2 cellular contexts compared by ENCODE assay signal in the genomic region with DNA sequence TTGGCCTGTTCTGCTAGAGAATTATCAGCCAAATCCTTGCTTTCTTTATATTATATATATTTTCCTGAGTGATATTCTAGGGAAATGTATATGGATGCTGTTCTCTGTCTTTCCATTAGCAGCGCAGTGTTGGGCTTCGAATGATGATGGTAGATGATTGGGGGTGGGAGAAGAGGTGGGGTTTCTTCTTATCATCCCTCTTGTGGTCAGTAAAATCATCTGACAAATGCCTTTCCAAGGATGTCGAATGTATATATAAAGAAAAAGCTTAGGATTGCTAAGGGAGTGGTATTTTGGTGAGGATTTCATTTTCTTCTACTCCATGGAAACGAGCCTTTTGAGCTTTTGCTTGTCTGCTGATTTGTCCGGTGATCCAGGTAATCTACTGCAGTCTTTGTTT.
TF ChIP-seq lines count a peak whose summit lies in the region.

No MANE protein-coding gene starts in this region.

TF ChIP-seq in SK-N-SH, 30 proteins besides CTCF, POLR2A, EP300 and RAD21 (continued from another document):
- no peak for TF ChIP-seq GATA2 (CRISPR knock-in tag; IDR thresholded peaks at IDR 0.05)
- TF ChIP-seq, protein P1, sequence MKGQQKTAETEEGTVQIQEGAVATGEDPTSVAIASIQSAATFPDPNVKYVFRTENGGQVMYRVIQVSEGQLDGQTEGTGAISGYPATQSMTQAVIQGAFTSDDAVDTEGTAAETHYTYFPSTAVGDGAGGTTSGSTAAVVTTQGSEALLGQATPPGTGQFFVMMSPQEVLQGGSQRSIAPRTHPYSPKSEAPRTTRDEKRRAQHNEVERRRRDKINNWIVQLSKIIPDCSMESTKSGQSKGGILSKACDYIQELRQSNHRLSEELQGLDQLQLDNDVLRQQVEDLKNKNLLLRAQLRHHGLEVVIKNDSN (IDR thresholded peaks at IDR 0.05; ENCODE audit: borderline replicate concordance, low read depth): no peak
- TF ChIP-seq FOSL2 (IDR thresholded peaks at IDR 0.05; ENCODE audit: borderline replicate concordance, low read depth): no peak
- TF ChIP-seq, protein P2, sequence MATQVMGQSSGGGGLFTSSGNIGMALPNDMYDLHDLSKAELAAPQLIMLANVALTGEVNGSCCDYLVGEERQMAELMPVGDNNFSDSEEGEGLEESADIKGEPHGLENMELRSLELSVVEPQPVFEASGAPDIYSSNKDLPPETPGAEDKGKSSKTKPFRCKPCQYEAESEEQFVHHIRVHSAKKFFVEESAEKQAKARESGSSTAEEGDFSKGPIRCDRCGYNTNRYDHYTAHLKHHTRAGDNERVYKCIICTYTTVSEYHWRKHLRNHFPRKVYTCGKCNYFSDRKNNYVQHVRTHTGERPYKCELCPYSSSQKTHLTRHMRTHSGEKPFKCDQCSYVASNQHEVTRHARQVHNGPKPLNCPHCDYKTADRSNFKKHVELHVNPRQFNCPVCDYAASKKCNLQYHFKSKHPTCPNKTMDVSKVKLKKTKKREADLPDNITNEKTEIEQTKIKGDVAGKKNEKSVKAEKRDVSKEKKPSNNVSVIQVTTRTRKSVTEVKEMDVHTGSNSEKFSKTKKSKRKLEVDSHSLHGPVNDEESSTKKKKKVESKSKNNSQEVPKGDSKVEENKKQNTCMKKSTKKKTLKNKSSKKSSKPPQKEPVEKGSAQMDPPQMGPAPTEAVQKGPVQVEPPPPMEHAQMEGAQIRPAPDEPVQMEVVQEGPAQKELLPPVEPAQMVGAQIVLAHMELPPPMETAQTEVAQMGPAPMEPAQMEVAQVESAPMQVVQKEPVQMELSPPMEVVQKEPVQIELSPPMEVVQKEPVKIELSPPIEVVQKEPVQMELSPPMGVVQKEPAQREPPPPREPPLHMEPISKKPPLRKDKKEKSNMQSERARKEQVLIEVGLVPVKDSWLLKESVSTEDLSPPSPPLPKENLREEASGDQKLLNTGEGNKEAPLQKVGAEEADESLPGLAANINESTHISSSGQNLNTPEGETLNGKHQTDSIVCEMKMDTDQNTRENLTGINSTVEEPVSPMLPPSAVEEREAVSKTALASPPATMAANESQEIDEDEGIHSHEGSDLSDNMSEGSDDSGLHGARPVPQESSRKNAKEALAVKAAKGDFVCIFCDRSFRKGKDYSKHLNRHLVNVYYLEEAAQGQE (IDR thresholded peaks at IDR 0.05; ENCODE audit: low read depth, low read length): no peak
- no peak for TF ChIP-seq TEAD4 (IDR thresholded peaks at IDR 0.05; ENCODE audit: borderline replicate concordance, insufficient read depth)
- TF ChIP-seq, protein P3, sequence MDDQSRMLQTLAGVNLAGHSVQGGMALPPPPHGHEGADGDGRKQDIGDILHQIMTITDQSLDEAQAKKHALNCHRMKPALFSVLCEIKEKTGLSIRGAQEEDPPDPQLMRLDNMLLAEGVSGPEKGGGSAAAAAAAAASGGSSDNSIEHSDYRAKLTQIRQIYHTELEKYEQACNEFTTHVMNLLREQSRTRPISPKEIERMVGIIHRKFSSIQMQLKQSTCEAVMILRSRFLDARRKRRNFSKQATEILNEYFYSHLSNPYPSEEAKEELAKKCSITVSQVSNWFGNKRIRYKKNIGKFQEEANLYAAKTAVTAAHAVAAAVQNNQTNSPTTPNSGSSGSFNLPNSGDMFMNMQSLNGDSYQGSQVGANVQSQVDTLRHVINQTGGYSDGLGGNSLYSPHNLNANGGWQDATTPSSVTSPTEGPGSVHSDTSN (IDR thresholded peaks at IDR 0.05): no peak
TF ChIP-seq in SK-N-SH: peak in this region for 0.

TF ChIP-seq in SK-N-SH treated with all-trans-retinoic acid at 6 μM for 48 hours, 23 proteins besides CTCF, POLR2A, EP300 and RAD21 (continued from another document):
- TF ChIP-seq, protein P4, sequence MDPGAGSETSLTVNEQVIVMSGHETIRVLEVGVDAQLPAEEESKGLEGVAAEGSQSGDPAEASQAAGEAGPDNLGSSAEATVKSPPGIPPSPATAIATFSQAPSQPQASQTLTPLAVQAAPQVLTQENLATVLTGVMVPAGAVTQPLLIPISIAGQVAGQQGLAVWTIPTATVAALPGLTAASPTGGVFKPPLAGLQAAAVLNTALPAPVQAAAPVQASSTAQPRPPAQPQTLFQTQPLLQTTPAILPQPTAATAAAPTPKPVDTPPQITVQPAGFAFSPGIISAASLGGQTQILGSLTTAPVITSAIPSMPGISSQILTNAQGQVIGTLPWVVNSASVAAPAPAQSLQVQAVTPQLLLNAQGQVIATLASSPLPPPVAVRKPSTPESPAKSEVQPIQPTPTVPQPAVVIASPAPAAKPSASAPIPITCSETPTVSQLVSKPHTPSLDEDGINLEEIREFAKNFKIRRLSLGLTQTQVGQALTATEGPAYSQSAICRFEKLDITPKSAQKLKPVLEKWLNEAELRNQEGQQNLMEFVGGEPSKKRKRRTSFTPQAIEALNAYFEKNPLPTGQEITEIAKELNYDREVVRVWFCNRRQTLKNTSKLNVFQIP (CRISPR knock-in tag; IDR thresholded peaks at IDR 0.05; ENCODE audit: borderline replicate concordance, low read depth): no peak
- no peak for TF ChIP-seq RARB (CRISPR knock-in tag; IDR thresholded peaks at IDR 0.05)
- TF ChIP-seq ZNF70 (CRISPR knock-in tag; IDR thresholded peaks at IDR 0.05): no peak
- TF ChIP-seq ZFP30 (CRISPR knock-in tag; IDR thresholded peaks at IDR 0.05): no peak
- no peak for TF ChIP-seq GLIS3 (CRISPR knock-in tag; IDR thresholded peaks at IDR 0.05)
- TF ChIP-seq OSR1 (CRISPR knock-in tag; IDR thresholded peaks at IDR 0.05): no peak
- no peak for TF ChIP-seq TOX (CRISPR knock-in tag; IDR thresholded peaks at IDR 0.05; ENCODE audit: borderline replicate concordance)
- no peak for TF ChIP-seq TCF4 (CRISPR knock-in tag; IDR thresholded peaks at IDR 0.05; ENCODE audit: borderline replicate concordance)
